In genomic region chr11:34601609-34602008, GRCh38 we compare ENCODE assay signal across 1 cellular context.
TF ChIP-seq lines count a peak whose summit lies in the region.

No MANE protein-coding gene starts in this region.

TF ChIP-seq in IMR-90, 13 proteins besides CTCF, POLR2A, EP300 and RAD21:
- no peak for TF ChIP-seq MAZ (IDR thresholded peaks at IDR 0.05; ENCODE audit: borderline replicate concordance, low read depth, low read length)
- no peak for TF ChIP-seq USF2 (IDR thresholded peaks at IDR 0.05; ENCODE audit: low read depth, low read length)
- no peak for TF ChIP-seq CHD1 (IDR thresholded peaks at IDR 0.05; ENCODE audit: low read depth, low read length)
- TF ChIP-seq NFE2L2 (IDR thresholded peaks at IDR 0.05; ENCODE audit: low read depth, low read length), result no peak
- no peak for TF ChIP-seq ELK1 (IDR thresholded peaks at IDR 0.05; ENCODE audit: borderline replicate concordance, low read depth, low read length)
- TF ChIP-seq RFX5 (IDR thresholded peaks at IDR 0.05; ENCODE audit: low read depth, low read length), result no peak
- no peak for TF ChIP-seq RCOR1 (IDR thresholded peaks at IDR 0.05; ENCODE audit: insufficient replicate concordance, low read length)
- TF ChIP-seq MXI1 (IDR thresholded peaks at IDR 0.05; ENCODE audit: borderline replicate concordance, low read depth, low read length), result no peak
- TF ChIP-seq MAFK (IDR thresholded peaks at IDR 0.05; ENCODE audit: low read depth, low read length), result no peak
- no peak for TF ChIP-seq BHLHE40 (IDR thresholded peaks at IDR 0.05; ENCODE audit: low read depth, low read length)
- no peak for TF ChIP-seq CEBPB (IDR thresholded peaks at IDR 0.05; ENCODE audit: low read depth, low read length)
- TF ChIP-seq FOS (IDR thresholded peaks at IDR 0.05; ENCODE audit: low read depth, low read length), result no peak
- no peak for TF ChIP-seq SMC3 (IDR thresholded peaks at IDR 0.05; ENCODE audit: low read depth, low read length)
